Comparison of ENCODE assay signal across 17 cellular contexts in the genomic region with DNA sequence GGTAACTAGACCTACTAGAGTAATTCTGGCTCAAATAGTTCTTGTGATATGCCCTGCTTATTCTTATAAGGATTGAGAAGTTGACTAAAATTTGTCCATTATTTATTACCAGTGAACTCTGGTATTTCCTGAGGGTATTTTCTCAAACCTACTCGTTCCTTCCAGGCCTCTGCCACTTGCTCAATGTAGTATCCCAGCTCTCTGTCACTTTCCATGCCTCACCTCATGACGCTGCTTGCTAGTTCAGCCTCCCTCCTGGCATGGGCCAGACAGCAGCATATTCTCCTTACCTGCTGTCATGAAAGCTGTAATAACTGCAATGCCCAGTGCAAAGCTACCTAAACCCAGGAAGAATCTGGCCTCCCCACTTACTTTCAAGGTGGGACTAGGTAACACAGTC.
DNase-seq lines count a peak whose midpoint lies in the region; ATAC-seq and TF ChIP-seq lines count a peak whose summit lies in the region.
"Had no signal": no experiment of that assay in that cellular context is flagged by ENCODE, and none has a peak within 500 bp of the region (broad histone marks: within the 10 kb centered on the region; RNA-seq: fewer than 3 reads in every experiment).

No MANE protein-coding gene starts in this region.

- H3K27me3 ChIP-seq in hepatocyte (no peaks in the 10 kb centered on the region), ovary (no peaks in the 10 kb centered on the region)
- H3K27me3 ChIP-seq: BLaER1 had no signal

- 81% methylated on average over 2 of the region's 2 CpGs for WGBS in hepatocyte (ENCODE audit: low lambda C conversion rate, missing lambda C conversion rate)
- 75 to 78% (median 76%) methylated on average over 2 of the region's 2 CpGs for WGBS in ovary, 3 donors

- no peaks in the 10 kb centered on the region for H3K9me2 ChIP-seq in hepatocyte (replicated peaks; ENCODE audit: insufficient read depth)

- no peak overlapping the region for H3K4me2 ChIP-seq in hepatocyte
- H3K4me2 ChIP-seq: BLaER1 had no signal

- H3K36me3 ChIP-seq in hepatocyte (replicated peaks; ENCODE audit: insufficient read depth, low read depth) (no peaks in the 10 kb centered on the region), ovary (no peaks in the 10 kb centered on the region)
- H3K36me3 ChIP-seq: BLaER1 had no signal

- no peaks in the 10 kb centered on the region for H3K4me1 ChIP-seq in hepatocyte (ENCODE audit: insufficient read depth)
- H3K4me1 ChIP-seq in ovary (ENCODE audit: insufficient read depth), result peaks cover 5% of the 10 kb centered on the region
- H3K4me1 ChIP-seq: BLaER1 had no signal

- H3K27ac Mint-ChIP-seq in HFFc6 (peak overlapping the region; percentile 90), chondrocyte (ENCODE audit: unreplicated experiment) (peak overlapping the region; percentile 96)
- H3K27ac Mint-ChIP-seq in stimulated activated memory B cell treated with anti-CD40 and anti-IgM and Interleukin-4, amounts not matched to agents 10 μg/mL and 1 μg/mL and 100 μg/mL, for 72 hours, result no peak overlapping the region
- H3K27ac Mint-ChIP-seq: activated naive CD8-positive, alpha-beta T cell treated with anti-CD3 and anti-CD28 coated beads, Interleukin-2, amount 10 ng/mL, durations not matched to agents 7 days and 5 days; T-helper 2 cell treated with Interferon-gamma antibody and Interleukin-4, amounts not matched to agents 5 μg/mL and 100 μg/mL, for 36 hours had no signal

- H3K4me1 Mint-ChIP-seq in HFFc6 (ENCODE audit: low read depth) (peaks cover 87% of the 10 kb centered on the region), chondrocyte (ENCODE audit: low read depth) (peaks cover 68% of the 10 kb centered on the region)
- H3K4me1 Mint-ChIP-seq in stimulated activated memory B cell treated with anti-CD40 and anti-IgM and Interleukin-4, amounts not matched to agents 10 μg/mL and 1 μg/mL and 100 μg/mL, for 72 hours, result no peaks in the 10 kb centered on the region
- H3K4me1 Mint-ChIP-seq in activated T-cell treated with anti-CD3 and anti-CD28 coated beads, Interleukin-2, amount 50 U/mL, for 4 hours (ENCODE audit: low read depth), result no peaks in the 10 kb centered on the region
- H3K4me1 Mint-ChIP-seq: activated naive CD8-positive, alpha-beta T cell treated with anti-CD3 and anti-CD28 coated beads, Interleukin-2, amount 10 ng/mL, durations not matched to agents 7 days and 5 days had no signal

- H3K4me3 Mint-ChIP-seq in HFFc6, result peak overlapping the region; percentile 70
- H3K4me3 Mint-ChIP-seq in chondrocyte (ENCODE audit: unreplicated experiment), result no peak overlapping the region
- H3K4me3 Mint-ChIP-seq in stimulated activated memory B cell treated with anti-CD40 and anti-IgM and Interleukin-4, amounts not matched to agents 10 μg/mL and 1 μg/mL and 100 μg/mL, for 72 hours, result no peak overlapping the region
- no peak overlapping the region for H3K4me3 Mint-ChIP-seq in activated T-cell treated with anti-CD3 and anti-CD28 coated beads, Interleukin-2, amount 50 U/mL, for 4 hours
- H3K4me3 Mint-ChIP-seq: activated naive CD8-positive, alpha-beta T cell treated with anti-CD3 and anti-CD28 coated beads, Interleukin-2, amount 10 ng/mL, durations not matched to agents 7 days and 5 days; T-helper 2 cell treated with Interferon-gamma antibody and Interleukin-4, amounts not matched to agents 5 μg/mL and 100 μg/mL, for 36 hours had no signal

- H3K27me3 Mint-ChIP-seq in HFFc6 (ENCODE audit: insufficient read depth) (0 out of 2 replicates have a peak, but pooled peaks cover 4% of the 10 kb centered on the region), chondrocyte (ENCODE audit: low read depth) (no peaks in the 10 kb centered on the region)
- no peaks in the 10 kb centered on the region for H3K27me3 Mint-ChIP-seq in stimulated activated memory B cell treated with anti-CD40 and anti-IgM and Interleukin-4, amounts not matched to agents 10 μg/mL and 1 μg/mL and 100 μg/mL, for 72 hours
- H3K27me3 Mint-ChIP-seq in activated T-cell treated with anti-CD3 and anti-CD28 coated beads, Interleukin-2, amount 50 U/mL, for 4 hours (ENCODE audit: low read depth), result no peaks in the 10 kb centered on the region
- H3K27me3 Mint-ChIP-seq: activated naive CD8-positive, alpha-beta T cell treated with anti-CD3 and anti-CD28 coated beads, Interleukin-2, amount 10 ng/mL, durations not matched to agents 7 days and 5 days had no signal

- TF ChIP-seq CTCF in HFFc6 (IDR thresholded peaks at IDR 0.05), result no peak
- TF ChIP-seq CTCF in chondrocyte (IDR thresholded peaks at IDR 0.05), result peak; percentile 5
- TF ChIP-seq CTCF in hepatocyte (IDR thresholded peaks at IDR 0.05; ENCODE audit: poor library complexity), result no peak
- no peak for TF ChIP-seq CTCF in ovary (IDR thresholded peaks at IDR 0.05)

- intact Hi-C loops in ovary (cut with DNase I), result loop anchor here in 1 of 4 donors (10.0 kb wide), 2 partner anchors 605 to 675 kb away; a partner anchor contains a TSS

- H3K36me3 Mint-ChIP-seq in HFFc6 (ENCODE audit: low read depth), result peaks cover 19% of the 10 kb centered on the region
- H3K36me3 Mint-ChIP-seq in chondrocyte (ENCODE audit: low read depth), result no peaks in the 10 kb centered on the region
- no peaks in the 10 kb centered on the region for H3K36me3 Mint-ChIP-seq in stimulated activated memory B cell treated with anti-CD40 and anti-IgM and Interleukin-4, amounts not matched to agents 10 μg/mL and 1 μg/mL and 100 μg/mL, for 72 hours
- H3K36me3 Mint-ChIP-seq in activated T-cell treated with anti-CD3 and anti-CD28 coated beads, Interleukin-2, amount 50 U/mL, for 4 hours (ENCODE audit: insufficient read depth), result no peaks in the 10 kb centered on the region
- H3K36me3 Mint-ChIP-seq: activated naive CD8-positive, alpha-beta T cell treated with anti-CD3 and anti-CD28 coated beads, Interleukin-2, amount 10 ng/mL, durations not matched to agents 7 days and 5 days had no signal

- H3K9me3 Mint-ChIP-seq in HFFc6 (peaks cover 6% of the 10 kb centered on the region; the same call in 1 of the 2 replicates), chondrocyte (ENCODE audit: low read depth) (peaks cover 12% of the 10 kb centered on the region)
- peaks cover 8% of the 10 kb centered on the region for H3K9me3 Mint-ChIP-seq in stimulated activated memory B cell treated with anti-CD40 and anti-IgM and Interleukin-4, amounts not matched to agents 10 μg/mL and 1 μg/mL and 100 μg/mL, for 72 hours
- peaks cover 9% of the 10 kb centered on the region for H3K9me3 Mint-ChIP-seq in activated T-cell treated with anti-CD3 and anti-CD28 coated beads, Interleukin-2, amount 50 U/mL, for 4 hours
- H3K9me3 Mint-ChIP-seq: activated naive CD8-positive, alpha-beta T cell treated with anti-CD3 and anti-CD28 coated beads, Interleukin-2, amount 10 ng/mL, durations not matched to agents 7 days and 5 days had no signal

- DNase-seq in HFFc6, result no peak
- DNase-seq in chondrocyte (ENCODE audit: low spot score), result no peak
- DNase-seq in hepatocyte (ENCODE audit: low spot score), result no peak
- DNase-seq in activated T-cell treated with anti-CD3 and anti-CD28 coated beads, Interleukin-2, amount 50 U/mL, for 4 hours, result no peak
- DNase-seq in activated CD4-positive, CD25-positive, alpha-beta regulatory T cell (lab: John Stamatoyannopoulos, UW), result no peak
- no peak for DNase-seq in ovary
- no peak for DNase-seq in NCI-H2196 treated with DMSO at 0.1 percent for 48 hours (lab: John Stamatoyannopoulos, UW; ENCODE audit: unreplicated experiment)
- DNase-seq: activated CD4-positive, alpha-beta T cell treated with anti-CD3 and anti-CD28 coated beads for 48 hours; activated naive CD8-positive, alpha-beta T cell treated with anti-CD3 and anti-CD28 coated beads, Interleukin-2, amount 10 ng/mL, durations not matched to agents 7 days and 5 days; KG1; NCI-H1417 treated with DMSO at 0.1 percent for 48 hours; NCI-H345; SHP77 treated with DMSO at 0.1 percent for 48 hours had no signal

- H2AFZ ChIP-seq in hepatocyte, result no peak overlapping the region

- TF ChIP-seq POLR2A in ovary (IDR thresholded peaks at IDR 0.05), result no peak

- H4K20me1 ChIP-seq in hepatocyte (ENCODE audit: insufficient read depth, poor library complexity, severe bottlenecking), result no peaks in the 10 kb centered on the region
- H4K20me1 ChIP-seq: BLaER1 had no signal

- H3K27ac ChIP-seq in hepatocyte (peak overlapping the region; percentile 13), ovary (no peak overlapping the region)
- H3K27ac ChIP-seq: BLaER1 had no signal

- no peaks in the 10 kb centered on the region for H3K79me2 ChIP-seq in hepatocyte

- no peak for TF ChIP-seq EP300 in ovary (IDR thresholded peaks at IDR 0.05)

- ATAC-seq in stimulated activated memory B cell treated with anti-CD40 and anti-IgM and Interleukin-4, amounts not matched to agents 10 μg/mL and 1 μg/mL and 100 μg/mL, for 72 hours, result peak; percentile 42
- ATAC-seq in activated T-cell treated with anti-CD3 and anti-CD28 coated beads, Interleukin-2, amount 50 U/mL, for 4 hours, result no peak

- H3K4me3 ChIP-seq in hepatocyte (no peak overlapping the region), ovary (no peak overlapping the region)
- H3K4me3 ChIP-seq: BLaER1, mucosa of descending colon had no signal

- no peaks in the 10 kb centered on the region for H3K9me3 ChIP-seq in hepatocyte (ENCODE audit: low read depth)
- no peaks in the 10 kb centered on the region for H3K9me3 ChIP-seq in ovary
- H3K9me3 ChIP-seq: BLaER1, mucosa of descending colon had no signal
